Comparison of ENCODE assay signal across 8 cellular contexts in the genomic region with DNA sequence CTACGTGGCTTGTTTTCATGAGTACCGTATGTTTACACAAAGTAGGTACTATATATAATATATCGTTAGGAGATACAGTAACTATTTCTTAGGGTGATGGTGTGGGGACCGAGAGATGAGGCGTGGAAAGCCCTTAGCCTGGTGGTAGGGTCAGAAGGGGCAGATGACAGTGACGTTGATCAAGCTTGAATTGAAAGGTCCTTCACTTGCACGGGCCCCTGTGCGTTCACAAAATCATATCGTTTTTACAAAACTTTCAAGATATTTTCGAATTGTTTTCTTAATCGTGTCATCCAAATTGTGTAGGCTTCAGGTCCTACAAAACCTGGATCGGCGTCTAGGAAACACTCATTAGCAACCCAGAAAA. TPM values are rescaled to one million over a fixed set of nuclear protein-coding genes. Genes with fewer than 3 reads are reported as not detected.
DNase-seq lines count a peak whose midpoint lies in the region; ATAC-seq and TF ChIP-seq lines count a peak whose summit lies in the region.

No MANE protein-coding gene starts in this region.

- DNase-seq in WTC11 (ENCODE audit: low spot score) (no peak), left ventricle myocardium inferior (no peak), HUDEP-2 (lab: John Stamatoyannopoulos, UW; ENCODE audit: unreplicated experiment in 76 of 76) (no peak)

- intact Hi-C loops in left ventricle myocardium inferior (cut with micrococcal nuclease): no loop called here

- H3K9me3 Mint-ChIP-seq in WTC11: peaks cover 19% of the 10 kb centered on the region

- ATAC-seq in WTC11 (peak; percentile 7), HG03159 (IDR thresholded peaks at IDR 0.05; ENCODE audit: unreplicated experiment) (no peak), GM18868 (IDR thresholded peaks at IDR 0.05; ENCODE audit: unreplicated experiment) (no peak), HG02763 (IDR thresholded peaks at IDR 0.05; ENCODE audit: unreplicated experiment) (no peak)

- H3K36me3 ChIP-seq in HEK293 (ENCODE audit: control insufficient read depth in 2 of 2, insufficient read depth in 1 of 2, low read length in 2 of 2) (peaks cover 0 to 6% of the 10 kb centered on the region in 2 experiments; a peak in 1 of 3 replicates), left ventricle myocardium inferior (no peaks in the 10 kb centered on the region), skeletal muscle tissue (ENCODE audit: control insufficient read depth in 3 of 3, insufficient read depth in 3 of 3, low read length in 3 of 3) (no peaks in the 10 kb centered on the region)

- peaks cover 8% of the 10 kb centered on the region for H3K36me3 Mint-ChIP-seq in WTC11

- H3K27me3 Mint-ChIP-seq in WTC11 (ENCODE audit: low read depth): no peaks in the 10 kb centered on the region

- H3K27me3 ChIP-seq in left ventricle myocardium inferior (ENCODE audit: low read depth) (no peaks in the 10 kb centered on the region), skeletal muscle tissue (ENCODE audit: control insufficient read depth in 3 of 3, insufficient read depth in 3 of 3, low read length in 3 of 3) (no peaks in the 10 kb centered on the region)

- POLR2A ChIA-PET in HEK293 (lab: Yijun Ruan, JAX) (no interaction called here), WTC11 (lab: Charles Lee) (no interaction called here)

- peak overlapping the region; percentile 95 for H3K27ac ChIP-seq in HEK293 (ENCODE audit: extremely low read depth, low read depth, low read length)
- peak overlapping the region; percentile 99 for H3K27ac ChIP-seq in left ventricle myocardium inferior (replicated peaks)
- H3K27ac ChIP-seq in skeletal muscle tissue (ENCODE audit: low read depth, low read length): peak overlapping the region; percentile 94

- H3K9ac ChIP-seq in skeletal muscle tissue (ENCODE audit: low read depth in 1 of 3, low read length in 3 of 3): peak overlapping the region; percentile 90 to 96 (median 95)

- H3K4me3 ChIP-seq in HEK293 (ENCODE audit: low read depth, low read length): peak overlapping the region; percentile 91
- peak overlapping the region; percentile 83 for H3K4me3 ChIP-seq in left ventricle myocardium inferior
- peak overlapping the region; percentile 85 to 87 (median 87) for H3K4me3 ChIP-seq in skeletal muscle tissue (ENCODE audit: low read length in 3 of 3)

- H3K27ac Mint-ChIP-seq in WTC11: peak overlapping the region; percentile 46

- peak overlapping the region; percentile 79 for H3K4me3 Mint-ChIP-seq in WTC11

- H3K4me1 Mint-ChIP-seq in WTC11: peaks cover 18% of the 10 kb centered on the region

- CTCF ChIA-PET in HEK293 (lab: Yijun Ruan, JAX) (interaction anchor here (1.0 kb wide), 1 partner anchor 28 kb away, joined by 4 read pairs; no protein-coding TSS in a partner anchor), WTC11 (lab: Charles Lee) (interaction anchor here (0.5 to 1.2 kb wide), 2 partner anchors 35 to 380 kb away, joined by 3 to 5 read pairs; a partner anchor contains a TSS)

- no peak for TF ChIP-seq CTCF in HEK293 (tag by site-specific recombination; IDR thresholded peaks at IDR 0.05)
- no peak for TF ChIP-seq CTCF in WTC11 (IDR thresholded peaks at IDR 0.05)
- TF ChIP-seq CTCF in left ventricle myocardium inferior (IDR thresholded peaks at IDR 0.05; ENCODE audit: borderline replicate concordance): no peak

- H3K9me3 ChIP-seq in HEK293 (ENCODE audit: control insufficient read depth, insufficient read depth, low read depth, low read length) (no peaks in the 10 kb centered on the region), left ventricle myocardium inferior (replicated peaks) (no peaks in the 10 kb centered on the region), skeletal muscle tissue (ENCODE audit: control insufficient read depth in 3 of 3, low read length in 3 of 3) (no peaks in the 10 kb centered on the region)

- H3K4me1 ChIP-seq in HEK293 (ENCODE audit: control insufficient read depth, insufficient read depth, low read length): peaks cover 7% of the 10 kb centered on the region
- peaks cover 51% of the 10 kb centered on the region for H3K4me1 ChIP-seq in left ventricle myocardium inferior
- peaks cover 20 to 31% (median 21%) of the 10 kb centered on the region in 3 donors for H3K4me1 ChIP-seq in skeletal muscle tissue (ENCODE audit: control insufficient read depth in 3 of 3, insufficient read depth in 3 of 3, low read length in 3 of 3)

TF ChIP-seq in HEK293, 187 proteins besides CTCF, POLR2A, EP300 and RAD21 (continues in another document):
- TF ChIP-seq, protein P1, sequence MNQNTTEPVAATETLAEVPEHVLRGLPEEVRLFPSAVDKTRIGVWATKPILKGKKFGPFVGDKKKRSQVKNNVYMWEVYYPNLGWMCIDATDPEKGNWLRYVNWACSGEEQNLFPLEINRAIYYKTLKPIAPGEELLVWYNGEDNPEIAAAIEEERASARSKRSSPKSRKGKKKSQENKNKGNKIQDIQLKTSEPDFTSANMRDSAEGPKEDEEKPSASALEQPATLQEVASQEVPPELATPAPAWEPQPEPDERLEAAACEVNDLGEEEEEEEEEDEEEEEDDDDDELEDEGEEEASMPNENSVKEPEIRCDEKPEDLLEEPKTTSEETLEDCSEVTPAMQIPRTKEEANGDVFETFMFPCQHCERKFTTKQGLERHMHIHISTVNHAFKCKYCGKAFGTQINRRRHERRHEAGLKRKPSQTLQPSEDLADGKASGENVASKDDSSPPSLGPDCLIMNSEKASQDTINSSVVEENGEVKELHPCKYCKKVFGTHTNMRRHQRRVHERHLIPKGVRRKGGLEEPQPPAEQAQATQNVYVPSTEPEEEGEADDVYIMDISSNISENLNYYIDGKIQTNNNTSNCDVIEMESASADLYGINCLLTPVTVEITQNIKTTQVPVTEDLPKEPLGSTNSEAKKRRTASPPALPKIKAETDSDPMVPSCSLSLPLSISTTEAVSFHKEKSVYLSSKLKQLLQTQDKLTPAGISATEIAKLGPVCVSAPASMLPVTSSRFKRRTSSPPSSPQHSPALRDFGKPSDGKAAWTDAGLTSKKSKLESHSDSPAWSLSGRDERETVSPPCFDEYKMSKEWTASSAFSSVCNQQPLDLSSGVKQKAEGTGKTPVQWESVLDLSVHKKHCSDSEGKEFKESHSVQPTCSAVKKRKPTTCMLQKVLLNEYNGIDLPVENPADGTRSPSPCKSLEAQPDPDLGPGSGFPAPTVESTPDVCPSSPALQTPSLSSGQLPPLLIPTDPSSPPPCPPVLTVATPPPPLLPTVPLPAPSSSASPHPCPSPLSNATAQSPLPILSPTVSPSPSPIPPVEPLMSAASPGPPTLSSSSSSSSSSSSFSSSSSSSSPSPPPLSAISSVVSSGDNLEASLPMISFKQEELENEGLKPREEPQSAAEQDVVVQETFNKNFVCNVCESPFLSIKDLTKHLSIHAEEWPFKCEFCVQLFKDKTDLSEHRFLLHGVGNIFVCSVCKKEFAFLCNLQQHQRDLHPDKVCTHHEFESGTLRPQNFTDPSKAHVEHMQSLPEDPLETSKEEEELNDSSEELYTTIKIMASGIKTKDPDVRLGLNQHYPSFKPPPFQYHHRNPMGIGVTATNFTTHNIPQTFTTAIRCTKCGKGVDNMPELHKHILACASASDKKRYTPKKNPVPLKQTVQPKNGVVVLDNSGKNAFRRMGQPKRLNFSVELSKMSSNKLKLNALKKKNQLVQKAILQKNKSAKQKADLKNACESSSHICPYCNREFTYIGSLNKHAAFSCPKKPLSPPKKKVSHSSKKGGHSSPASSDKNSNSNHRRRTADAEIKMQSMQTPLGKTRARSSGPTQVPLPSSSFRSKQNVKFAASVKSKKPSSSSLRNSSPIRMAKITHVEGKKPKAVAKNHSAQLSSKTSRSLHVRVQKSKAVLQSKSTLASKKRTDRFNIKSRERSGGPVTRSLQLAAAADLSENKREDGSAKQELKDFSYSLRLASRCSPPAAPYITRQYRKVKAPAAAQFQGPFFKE (tag by site-specific recombination; IDR thresholded peaks at IDR 0.05; ENCODE audit: borderline replicate concordance): no peak
- no peak for TF ChIP-seq ZSCAN23 (tag by site-specific recombination; IDR thresholded peaks at IDR 0.05)

TF ChIP-seq in WTC11, 78 proteins besides CTCF, POLR2A, EP300 and RAD21 (continues in another document):
- TF ChIP-seq NR2C2 (CRISPR knock-in tag; IDR thresholded peaks at IDR 0.05): no peak
- TF ChIP-seq OVOL2 (CRISPR knock-in tag; IDR thresholded peaks at IDR 0.05; ENCODE audit: borderline replicate concordance): no peak
- TF ChIP-seq, protein P2, sequence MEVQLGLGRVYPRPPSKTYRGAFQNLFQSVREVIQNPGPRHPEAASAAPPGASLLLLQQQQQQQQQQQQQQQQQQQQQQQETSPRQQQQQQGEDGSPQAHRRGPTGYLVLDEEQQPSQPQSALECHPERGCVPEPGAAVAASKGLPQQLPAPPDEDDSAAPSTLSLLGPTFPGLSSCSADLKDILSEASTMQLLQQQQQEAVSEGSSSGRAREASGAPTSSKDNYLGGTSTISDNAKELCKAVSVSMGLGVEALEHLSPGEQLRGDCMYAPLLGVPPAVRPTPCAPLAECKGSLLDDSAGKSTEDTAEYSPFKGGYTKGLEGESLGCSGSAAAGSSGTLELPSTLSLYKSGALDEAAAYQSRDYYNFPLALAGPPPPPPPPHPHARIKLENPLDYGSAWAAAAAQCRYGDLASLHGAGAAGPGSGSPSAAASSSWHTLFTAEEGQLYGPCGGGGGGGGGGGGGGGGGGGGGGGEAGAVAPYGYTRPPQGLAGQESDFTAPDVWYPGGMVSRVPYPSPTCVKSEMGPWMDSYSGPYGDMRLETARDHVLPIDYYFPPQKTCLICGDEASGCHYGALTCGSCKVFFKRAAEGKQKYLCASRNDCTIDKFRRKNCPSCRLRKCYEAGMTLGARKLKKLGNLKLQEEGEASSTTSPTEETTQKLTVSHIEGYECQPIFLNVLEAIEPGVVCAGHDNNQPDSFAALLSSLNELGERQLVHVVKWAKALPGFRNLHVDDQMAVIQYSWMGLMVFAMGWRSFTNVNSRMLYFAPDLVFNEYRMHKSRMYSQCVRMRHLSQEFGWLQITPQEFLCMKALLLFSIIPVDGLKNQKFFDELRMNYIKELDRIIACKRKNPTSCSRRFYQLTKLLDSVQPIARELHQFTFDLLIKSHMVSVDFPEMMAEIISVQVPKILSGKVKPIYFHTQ (CRISPR knock-in tag; IDR thresholded peaks at IDR 0.05): no peak
- no peak for TF ChIP-seq ZNF396 (CRISPR knock-in tag; IDR thresholded peaks at IDR 0.05; ENCODE audit: borderline replicate concordance)
- no peak for TF ChIP-seq SMAD4 (CRISPR knock-in tag; IDR thresholded peaks at IDR 0.05)
- TF ChIP-seq, protein P3, sequence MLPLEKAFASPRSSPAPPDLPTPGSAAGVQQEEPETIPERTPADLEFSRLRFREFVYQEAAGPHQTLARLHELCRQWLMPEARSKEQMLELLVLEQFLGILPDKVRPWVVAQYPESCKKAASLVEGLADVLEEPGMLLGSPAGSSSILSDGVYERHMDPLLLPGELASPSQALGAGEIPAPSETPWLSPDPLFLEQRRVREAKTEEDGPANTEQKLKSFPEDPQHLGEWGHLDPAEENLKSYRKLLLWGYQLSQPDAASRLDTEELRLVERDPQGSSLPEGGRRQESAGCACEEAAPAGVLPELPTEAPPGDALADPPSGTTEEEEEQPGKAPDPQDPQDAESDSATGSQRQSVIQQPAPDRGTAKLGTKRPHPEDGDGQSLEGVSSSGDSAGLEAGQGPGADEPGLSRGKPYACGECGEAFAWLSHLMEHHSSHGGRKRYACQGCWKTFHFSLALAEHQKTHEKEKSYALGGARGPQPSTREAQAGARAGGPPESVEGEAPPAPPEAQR (CRISPR knock-in tag; IDR thresholded peaks at IDR 0.05): no peak

RNA-seq across cellular contexts. Expression of a gene that starts 0.9 kb away (rescaled TPM):
- total RNA-seq in WTC11 (2021) (9.1 to 11.0 TPM (median 9.6 TPM) in 3 replicates), left ventricle myocardium inferior (33.0 TPM), skeletal muscle tissue (45.9 TPM)
